In the genomic region with DNA sequence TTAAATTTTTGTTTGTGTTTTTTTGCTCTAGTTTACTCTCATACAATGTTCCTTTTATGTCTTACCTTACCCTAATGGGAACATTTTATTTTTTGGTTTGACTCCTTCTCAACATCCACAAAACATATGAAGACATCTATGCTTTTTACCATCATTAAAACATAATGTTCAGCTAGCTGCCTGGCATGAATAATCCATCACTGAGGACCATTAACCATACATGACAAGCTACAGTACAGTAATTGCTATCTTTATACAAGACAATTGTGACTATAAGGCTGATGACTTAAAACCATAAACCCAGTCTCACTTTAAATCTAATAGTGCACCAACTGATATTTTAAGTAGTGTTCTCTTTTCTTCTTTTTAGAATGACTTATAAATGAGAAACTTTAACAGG, we compare ENCODE assay signal across 18 cellular contexts.
"Had no signal": no experiment of that assay in that cellular context is flagged by ENCODE, and none has a peak within 500 bp of the region (broad histone marks: within the 10 kb centered on the region; RNA-seq: fewer than 3 reads in every experiment).

No MANE protein-coding gene starts in this region.

- H3K36me3 ChIP-seq: heart left ventricle, pancreas, tibial artery had no signal

- DNase-seq: activated CD4-positive, alpha-beta T cell treated with anti-CD3 and anti-CD28 coated beads for 4 hours; activated CD4-positive, alpha-beta T cell treated with anti-CD3 and anti-CD28 coated beads, Interleukin-2, amount 50 U/mL, for 48 hours; activated CD4-positive, CD25-positive, alpha-beta regulatory T cell; activated CD8-positive, alpha-beta memory T cell treated with anti-CD3 and anti-CD28 coated beads, Interleukin-2, amount 50 U/mL, for 48 hours; activated naive CD4-positive, alpha-beta T cell; activated naive CD8-positive, alpha-beta T cell treated with anti-CD3 and anti-CD28 coated beads for 36 hours; activated T-cell treated with anti-CD3 and anti-CD28 coated beads, Interleukin-2, amount 50 U/mL, for 4 hours; heart left ventricle; islet precursor cell; left cardiac atrium; pancreas; right cardiac atrium; stimulated activated CD4-positive, alpha-beta T cell treated with anti-CD3 and anti-CD28 coated beads, Interleukin-4, amount 100 ng/mL, for 24 hours; stimulated activated naive CD8-positive, alpha-beta T cell treated with anti-CD3 and anti-CD28 coated beads, Interleukin-15, amount 100 ng/mL, for 72 hours; T1000; tibial artery had no signal

- H3K4me1 Mint-ChIP-seq: nephron had no signal

- H3K36me3 Mint-ChIP-seq: activated naive CD8-positive, alpha-beta T cell treated with anti-CD3 and anti-CD28 coated beads for 36 hours had no signal

- ATAC-seq: activated T-cell treated with anti-CD3 and anti-CD28 coated beads, Interleukin-2, amount 50 U/mL, for 4 hours; heart left ventricle; left cardiac atrium; right cardiac atrium; stimulated activated naive CD8-positive, alpha-beta T cell treated with anti-CD3 and anti-CD28 coated beads, Interleukin-15, amount 100 ng/mL, for 72 hours had no signal

- H3K4me3 Mint-ChIP-seq: activated naive CD8-positive, alpha-beta T cell treated with anti-CD3 and anti-CD28 coated beads for 36 hours; activated T-cell treated with anti-CD3 and anti-CD28 coated beads, Interleukin-2, amount 50 U/mL, for 4 hours; nephron; stimulated activated naive CD8-positive, alpha-beta T cell treated with anti-CD3 and anti-CD28 coated beads, Interleukin-15, amount 100 ng/mL, for 72 hours had no signal

- H3K27ac Mint-ChIP-seq: activated T-helper 2 cell treated with anti-CD3 and anti-CD28 coated beads, Interferon-gamma antibody, Interleukin-2, Interleukin-4, amounts not matched to agents 10 μg/mL and 5 μg/mL and 100 μg/mL, durations not matched to agents 14 hours and 24 hours and 36 hours; nephron; stimulated activated naive CD8-positive, alpha-beta T cell treated with anti-CD3 and anti-CD28 coated beads, Interleukin-15, amount 100 ng/mL, for 72 hours had no signal

- H3K9me3 Mint-ChIP-seq: activated naive CD8-positive, alpha-beta T cell treated with anti-CD3 and anti-CD28 coated beads for 36 hours; activated T-cell treated with anti-CD3 and anti-CD28 coated beads, Interleukin-2, amount 50 U/mL, for 4 hours; activated T-helper 2 cell treated with anti-CD3 and anti-CD28 coated beads, Interferon-gamma antibody, Interleukin-2, Interleukin-4, amounts not matched to agents 10 μg/mL and 5 μg/mL and 100 μg/mL, durations not matched to agents 14 hours and 24 hours and 36 hours; nephron; stimulated activated naive CD8-positive, alpha-beta T cell treated with anti-CD3 and anti-CD28 coated beads, Interleukin-15, amount 100 ng/mL, for 72 hours had no signal

- H3K4me1 ChIP-seq: tibial artery had no signal

- H3K27me3 Mint-ChIP-seq: activated naive CD8-positive, alpha-beta T cell treated with anti-CD3 and anti-CD28 coated beads for 36 hours; stimulated activated naive CD8-positive, alpha-beta T cell treated with anti-CD3 and anti-CD28 coated beads, Interleukin-15, amount 100 ng/mL, for 72 hours had no signal

- H3K4me3 ChIP-seq: pancreas, tibial artery had no signal

- H3K27me3 ChIP-seq: heart left ventricle, pancreas, tibial artery had no signal

- H3K9me3 ChIP-seq: heart left ventricle, pancreas, tibial artery had no signal

- H3K27ac ChIP-seq: heart left ventricle, pancreas, tibial artery had no signal
